9 cellular contexts compared by ENCODE assay signal in genomic region chr1:244449936-244450508, GRCh38. TPM values are rescaled to one million over a fixed set of nuclear protein-coding genes. Genes with fewer than 3 reads are reported as not detected.
A peak's percentile ranks its signal among the peaks of the same experiment; 100 is the strongest.
DNase-seq lines count a peak whose midpoint lies in the region; TF ChIP-seq lines count a peak whose summit lies in the region.
"Had no signal": no experiment of that assay in that cellular context is flagged by ENCODE, and none has a peak within 500 bp of the region (broad histone marks: within the 10 kb centered on the region; RNA-seq: fewer than 3 reads in every experiment).

No MANE protein-coding gene starts in this region.

- no peaks in the 10 kb centered on the region for H3K9me3 Mint-ChIP-seq in activated naive CD4-positive, alpha-beta T cell treated with anti-CD3 and anti-CD28 coated beads, Interleukin-2, amount 10 ng/mL, durations not matched to agents 7 days and 5 days
- H3K9me3 Mint-ChIP-seq in type B pancreatic cell = peaks cover 5% of the 10 kb centered on the region

- no peaks in the 10 kb centered on the region for H3K27me3 Mint-ChIP-seq in activated naive CD4-positive, alpha-beta T cell treated with anti-CD3 and anti-CD28 coated beads, Interleukin-2, amount 10 ng/mL, durations not matched to agents 7 days and 5 days
- no peaks in the 10 kb centered on the region for H3K27me3 Mint-ChIP-seq in type B pancreatic cell

- CTCF ChIA-PET in activated naive CD4-positive, alpha-beta T cell treated with anti-CD3 and anti-CD28 coated beads, Interleukin-2, amount 10 ng/mL, durations not matched to agents 7 days and 5 days (lab: Charles Lee) = interaction anchor here (0.8 to 1.4 kb wide), 3 partner anchors 8 to 151 kb away, joined by 3 to 4 read pairs (median 3); no protein-coding TSS in a partner anchor

- H3K36me3 Mint-ChIP-seq in activated naive CD4-positive, alpha-beta T cell treated with anti-CD3 and anti-CD28 coated beads, Interleukin-2, amount 10 ng/mL, durations not matched to agents 7 days and 5 days = peaks cover 41% of the 10 kb centered on the region
- H3K36me3 Mint-ChIP-seq in type B pancreatic cell = peaks cover 10% of the 10 kb centered on the region

- H3K27ac ChIP-seq in angular gyrus (ENCODE audit: low read depth, low read length) = peak overlapping the region; percentile 95

- H3K27ac Mint-ChIP-seq in activated naive CD4-positive, alpha-beta T cell treated with anti-CD3 and anti-CD28 coated beads, Interleukin-2, amount 10 ng/mL, durations not matched to agents 7 days and 5 days = peak overlapping the region; percentile 98
- peak overlapping the region; percentile 88 for H3K27ac Mint-ChIP-seq in type B pancreatic cell

- no peak for TF ChIP-seq CTCF in type B pancreatic cell (conservative IDR thresholded peaks at IDR 0.05)

- peaks cover 65% of the 10 kb centered on the region for H3K4me1 Mint-ChIP-seq in activated naive CD4-positive, alpha-beta T cell treated with anti-CD3 and anti-CD28 coated beads, Interleukin-2, amount 10 ng/mL, durations not matched to agents 7 days and 5 days
- peaks cover 54% of the 10 kb centered on the region for H3K4me1 Mint-ChIP-seq in type B pancreatic cell (ENCODE audit: unreplicated experiment)

- peak overlapping the region; percentile 92 for H3K4me3 Mint-ChIP-seq in activated naive CD4-positive, alpha-beta T cell treated with anti-CD3 and anti-CD28 coated beads, Interleukin-2, amount 10 ng/mL, durations not matched to agents 7 days and 5 days
- H3K4me3 Mint-ChIP-seq in type B pancreatic cell = peak overlapping the region; percentile 99

- DNase-seq in activated naive CD4-positive, alpha-beta T cell treated with anti-CD3 and anti-CD28 coated beads, Interleukin-2, amount 10 ng/mL, durations not matched to agents 7 days and 5 days = no peak
- no peak for DNase-seq in activated naive CD4-positive, alpha-beta T cell treated with anti-CD3 and anti-CD28 coated beads, Interleukin-2, amount 50 U/mL, for 16 hours
- peak; percentile 31 for DNase-seq in medulla oblongata (ENCODE audit: extremely low spot score)
- DNase-seq in type B pancreatic cell (ENCODE audit: extremely low spot score, unreplicated experiment) = no peak
- no peak for DNase-seq in NCI-H510A treated with DMSO at 0.1 percent for 48 hours (lab: John Stamatoyannopoulos, UW)
- no peak for DNase-seq in putamen (ENCODE audit: low spot score)
- no peak for DNase-seq in mucosa of gallbladder (ENCODE audit: low spot score)

RNA-seq across cellular contexts. Expression of gene ADSS2, which starts 1.7 kb away (rescaled TPM):
- total RNA-seq in type B pancreatic cell (ENCODE audit: low replicate concordance) (33.3 and 38.7 TPM in 2 replicates), mucosa of gallbladder (32.4 TPM)

RNA-seq across cellular contexts. Expression of gene CATSPERE, which starts 11.1 kb away (rescaled TPM):
- total RNA-seq in type B pancreatic cell (ENCODE audit: low replicate concordance) = 0.50 and 1.1 TPM in 2 replicates
- total RNA-seq in mucosa of gallbladder = 0.72 TPM
- total RNA-seq: NCI-H460 had no signal
